ENCODE assay signal across 1 cellular context in the genomic region with DNA sequence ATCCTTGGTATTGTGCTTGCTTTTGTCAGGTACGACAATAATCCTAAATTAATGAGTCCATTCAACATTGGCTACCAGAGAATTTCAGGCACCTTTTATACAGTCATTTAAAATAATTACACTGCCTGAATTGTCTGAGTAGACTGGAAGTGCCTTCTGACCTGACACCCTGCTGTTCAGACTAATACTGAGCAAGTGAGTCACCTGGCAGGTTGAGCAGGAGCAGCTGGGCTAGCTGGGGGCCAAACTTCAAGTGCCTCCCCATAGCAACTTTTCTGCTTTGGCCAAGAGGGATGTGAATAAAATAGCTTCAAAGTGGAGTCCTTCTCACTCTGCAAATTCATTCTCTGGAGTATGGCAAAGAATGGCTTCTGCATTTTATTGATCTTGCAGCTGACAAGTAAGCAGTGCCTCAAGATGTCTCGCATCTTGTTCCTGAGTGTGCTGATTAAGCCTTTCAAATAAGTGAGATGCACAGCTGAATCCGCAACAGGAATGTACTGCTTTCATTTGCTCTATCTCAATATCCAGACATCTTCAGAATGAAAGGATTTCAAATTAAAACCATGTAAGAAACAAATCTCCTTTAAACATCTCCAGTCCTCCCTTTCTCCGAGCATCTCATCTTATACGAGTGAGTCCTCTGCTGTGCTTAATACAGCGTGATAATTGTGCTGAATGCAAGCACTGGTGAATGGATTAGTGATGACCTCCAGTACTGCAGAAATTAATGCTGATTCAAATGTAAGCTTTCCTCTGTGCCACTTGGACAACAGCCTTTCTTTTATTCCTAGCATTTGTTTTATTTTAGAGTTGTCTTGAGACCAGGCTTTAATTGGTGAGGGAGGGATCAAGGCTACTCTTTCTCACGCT.
TF ChIP-seq lines count a peak whose summit lies in the region.

No MANE protein-coding gene starts in this region.

TF ChIP-seq in GM23338, 12 proteins besides CTCF, POLR2A, EP300 and RAD21 (continued from another document):
- TF ChIP-seq ZNF331 (CRISPR knock-in tag; IDR thresholded peaks at IDR 0.05; ENCODE audit: low read depth) (no peak), ZNF462 (CRISPR knock-in tag; IDR thresholded peaks at IDR 0.05) (no peak; the same call in 1 of the 2 replicates), POLR2AphosphoS5 (IDR thresholded peaks at IDR 0.05; ENCODE audit: low read depth) (no peak), EZH2phosphoT487 (IDR thresholded peaks at IDR 0.05; ENCODE audit: unreplicated experiment) (no peak), CREB1 (CRISPR knock-in tag; IDR thresholded peaks at IDR 0.05; ENCODE audit: low read depth) (no peak), ZNF114 (CRISPR knock-in tag; IDR thresholded peaks at IDR 0.05) (no peak), JUNB (IDR thresholded peaks at IDR 0.05; ENCODE audit: unreplicated experiment) (no peak)
- TF ChIP-seq, protein P1, sequence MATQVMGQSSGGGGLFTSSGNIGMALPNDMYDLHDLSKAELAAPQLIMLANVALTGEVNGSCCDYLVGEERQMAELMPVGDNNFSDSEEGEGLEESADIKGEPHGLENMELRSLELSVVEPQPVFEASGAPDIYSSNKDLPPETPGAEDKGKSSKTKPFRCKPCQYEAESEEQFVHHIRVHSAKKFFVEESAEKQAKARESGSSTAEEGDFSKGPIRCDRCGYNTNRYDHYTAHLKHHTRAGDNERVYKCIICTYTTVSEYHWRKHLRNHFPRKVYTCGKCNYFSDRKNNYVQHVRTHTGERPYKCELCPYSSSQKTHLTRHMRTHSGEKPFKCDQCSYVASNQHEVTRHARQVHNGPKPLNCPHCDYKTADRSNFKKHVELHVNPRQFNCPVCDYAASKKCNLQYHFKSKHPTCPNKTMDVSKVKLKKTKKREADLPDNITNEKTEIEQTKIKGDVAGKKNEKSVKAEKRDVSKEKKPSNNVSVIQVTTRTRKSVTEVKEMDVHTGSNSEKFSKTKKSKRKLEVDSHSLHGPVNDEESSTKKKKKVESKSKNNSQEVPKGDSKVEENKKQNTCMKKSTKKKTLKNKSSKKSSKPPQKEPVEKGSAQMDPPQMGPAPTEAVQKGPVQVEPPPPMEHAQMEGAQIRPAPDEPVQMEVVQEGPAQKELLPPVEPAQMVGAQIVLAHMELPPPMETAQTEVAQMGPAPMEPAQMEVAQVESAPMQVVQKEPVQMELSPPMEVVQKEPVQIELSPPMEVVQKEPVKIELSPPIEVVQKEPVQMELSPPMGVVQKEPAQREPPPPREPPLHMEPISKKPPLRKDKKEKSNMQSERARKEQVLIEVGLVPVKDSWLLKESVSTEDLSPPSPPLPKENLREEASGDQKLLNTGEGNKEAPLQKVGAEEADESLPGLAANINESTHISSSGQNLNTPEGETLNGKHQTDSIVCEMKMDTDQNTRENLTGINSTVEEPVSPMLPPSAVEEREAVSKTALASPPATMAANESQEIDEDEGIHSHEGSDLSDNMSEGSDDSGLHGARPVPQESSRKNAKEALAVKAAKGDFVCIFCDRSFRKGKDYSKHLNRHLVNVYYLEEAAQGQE (IDR thresholded peaks at IDR 0.05; ENCODE audit: unreplicated experiment): no peak
- TF ChIP-seq, protein P2, sequence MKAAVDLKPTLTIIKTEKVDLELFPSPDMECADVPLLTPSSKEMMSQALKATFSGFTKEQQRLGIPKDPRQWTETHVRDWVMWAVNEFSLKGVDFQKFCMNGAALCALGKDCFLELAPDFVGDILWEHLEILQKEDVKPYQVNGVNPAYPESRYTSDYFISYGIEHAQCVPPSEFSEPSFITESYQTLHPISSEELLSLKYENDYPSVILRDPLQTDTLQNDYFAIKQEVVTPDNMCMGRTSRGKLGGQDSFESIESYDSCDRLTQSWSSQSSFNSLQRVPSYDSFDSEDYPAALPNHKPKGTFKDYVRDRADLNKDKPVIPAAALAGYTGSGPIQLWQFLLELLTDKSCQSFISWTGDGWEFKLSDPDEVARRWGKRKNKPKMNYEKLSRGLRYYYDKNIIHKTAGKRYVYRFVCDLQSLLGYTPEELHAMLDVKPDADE (IDR thresholded peaks at IDR 0.05): no peak
